ENCODE assay signal across 1 cellular context in genomic region chrX:129741880-129742758, GRCh38.
A peak's percentile ranks its signal among the peaks of the same experiment; 100 is the strongest.
TF ChIP-seq lines count a peak whose summit lies in the region.

No MANE protein-coding gene starts in this region.

TF ChIP-seq in K562, 482 proteins besides CTCF, POLR2A, EP300 and RAD21 (continued from another document):
- TF ChIP-seq VEZF1 (CRISPR knock-in tag; IDR thresholded peaks at IDR 0.05) (peak; percentile 78), ARID1B (IDR thresholded peaks at IDR 0.05) (peak; percentile 40; the same call in 1 of the 2 replicates)
